In genomic region chr2:42110287-42110973, GRCh38 we compare ENCODE assay signal across 19 cellular contexts. TPM values are rescaled to one million over a fixed set of nuclear protein-coding genes. Genes with fewer than 3 reads are reported as not detected.
A peak's percentile ranks its signal among the peaks of the same experiment; 100 is the strongest.
DNase-seq lines count a peak whose midpoint lies in the region; ATAC-seq, FAIRE-seq and TF ChIP-seq lines count a peak whose summit lies in the region.
"Had no signal": no experiment of that assay in that cellular context is flagged by ENCODE, and none has a peak within 500 bp of the region (broad histone marks: within the 10 kb centered on the region; RNA-seq: fewer than 3 reads in every experiment).

No MANE protein-coding gene starts in this region.

- in situ Hi-C loops in ACHN (cut with HindIII; ENCODE audit: low pct_ligation_motif_present, low pct_unique_long_range_greater_than_20kb, low sequenced_read_pairs), result no loop called here

- H3F3A ChIP-seq in smooth muscle cell (ENCODE audit: low read depth), result no peaks in the 10 kb centered on the region

- no peak for TF ChIP-seq CTCF in astrocyte (IDR thresholded peaks at IDR 0.05; ENCODE audit: insufficient read depth, low read depth, low read length)
- TF ChIP-seq CTCF in smooth muscle cell (IDR thresholded peaks at IDR 0.05; ENCODE audit: borderline replicate concordance, insufficient read depth, poor library complexity, severe bottlenecking), result no peak

- no peaks in the 10 kb centered on the region for H3K27me3 ChIP-seq in astrocyte (ENCODE audit: insufficient read depth, low read length)
- no peaks in the 10 kb centered on the region for H3K27me3 ChIP-seq in smooth muscle cell (ENCODE audit: low read depth)
- H3K27me3 ChIP-seq: dorsolateral prefrontal cortex, pancreas, SJSA1 had no signal

- H3K27ac Mint-ChIP-seq in astrocyte (ENCODE audit: unreplicated experiment), result no peak overlapping the region
- H3K27ac Mint-ChIP-seq: activated CD4-positive, alpha-beta memory T cell treated with anti-CD3 and anti-CD28 coated beads for 36 hours; activated T-helper 17 cell treated with anti-CD3 and anti-CD28 coated beads, Interleukin-2, amount 50 U/mL, for 72 hours; CD8-positive, alpha-beta T cell had no signal

- WGBS in smooth muscle cell (ENCODE audit: low lambda C conversion rate), result 60% methylated on average over 9 of the region's 9 CpGs

- H3K4me2 ChIP-seq in astrocyte (ENCODE audit: low read length) (no peak overlapping the region), smooth muscle cell (no peak overlapping the region)

- H3K9me3 Mint-ChIP-seq in astrocyte (ENCODE audit: unreplicated experiment), result no peaks in the 10 kb centered on the region
- H3K9me3 Mint-ChIP-seq: activated CD4-positive, alpha-beta memory T cell treated with anti-CD3 and anti-CD28 coated beads for 36 hours; activated T-helper 17 cell treated with anti-CD3 and anti-CD28 coated beads, Interleukin-2, amount 50 U/mL, for 72 hours; CD8-positive, alpha-beta T cell had no signal

- H2AFZ ChIP-seq in astrocyte (ENCODE audit: low read depth, low read length) (peak overlapping the region; percentile 42), smooth muscle cell (ENCODE audit: low read depth) (peak overlapping the region; percentile 71)

- H3K4me1 ChIP-seq in astrocyte (ENCODE audit: insufficient read depth, low read length), result no peaks in the 10 kb centered on the region
- H3K4me1 ChIP-seq in smooth muscle cell (ENCODE audit: low read depth), result peaks cover 7% of the 10 kb centered on the region
- H3K4me1 ChIP-seq: pancreas, SJSA1 had no signal

- H3K9ac ChIP-seq in astrocyte (ENCODE audit: low read length), result no peak overlapping the region
- no peak overlapping the region for H3K9ac ChIP-seq in smooth muscle cell (ENCODE audit: low read depth)

- H3K79me2 ChIP-seq in astrocyte (ENCODE audit: insufficient read depth, low read length) (no peaks in the 10 kb centered on the region), smooth muscle cell (ENCODE audit: low read depth) (no peaks in the 10 kb centered on the region)

- H3K27me3 Mint-ChIP-seq in astrocyte (ENCODE audit: low read depth, unreplicated experiment), result no peaks in the 10 kb centered on the region
- H3K27me3 Mint-ChIP-seq: activated CD4-positive, alpha-beta memory T cell treated with anti-CD3 and anti-CD28 coated beads for 36 hours; activated T-helper 17 cell treated with anti-CD3 and anti-CD28 coated beads, Interleukin-2, amount 50 U/mL, for 72 hours had no signal

- H3K4me3 ChIP-seq in astrocyte (ENCODE audit: insufficient read depth, low read depth, low read length) (no peak overlapping the region), smooth muscle cell (no peak overlapping the region)
- H3K4me3 ChIP-seq: dorsolateral prefrontal cortex, mucosa of descending colon, pancreas, SJSA1 had no signal

- no peak for FAIRE-seq in astrocyte (lab: Jason Lieb, UNC)
- FAIRE-seq: pancreas had no signal

- ATAC-seq in HG03354 (IDR thresholded peaks at IDR 0.05; ENCODE audit: poor library complexity, severe bottlenecking, unreplicated experiment) (no peak), HG03342 (IDR thresholded peaks at IDR 0.05; ENCODE audit: unreplicated experiment) (no peak), GM21717 (IDR thresholded peaks at IDR 0.05; ENCODE audit: unreplicated experiment) (no peak)
- ATAC-seq: activated T-helper 17 cell treated with anti-CD3 and anti-CD28 coated beads, Interleukin-2, amount 50 U/mL, for 72 hours; CD8-positive, alpha-beta T cell; mucosa of descending colon had no signal

- H3K4me1 Mint-ChIP-seq in astrocyte (ENCODE audit: low read depth, unreplicated experiment), result peaks cover 2% of the 10 kb centered on the region

- H3K4me3 Mint-ChIP-seq in astrocyte (ENCODE audit: unreplicated experiment), result no peak overlapping the region
- H3K4me3 Mint-ChIP-seq: activated CD4-positive, alpha-beta memory T cell treated with anti-CD3 and anti-CD28 coated beads for 36 hours; activated T-helper 17 cell treated with anti-CD3 and anti-CD28 coated beads, Interleukin-2, amount 50 U/mL, for 72 hours; CD8-positive, alpha-beta T cell had no signal

- DNase-seq in EL, result peak; percentile 23
- DNase-seq in astrocyte (ENCODE audit: low read depth), result peak; percentile 61
- DNase-seq in iris pigment epithelial cell (ENCODE audit: low read depth), result peak; percentile 76
- DNase-seq in smooth muscle cell (lab: John Stamatoyannopoulos, UW; ENCODE audit: unreplicated experiment), result no peak
- DNase-seq in ACHN, result no peak
- DNase-seq: activated CD4-positive, alpha-beta memory T cell treated with anti-CD3 and anti-CD28 coated beads for 36 hours; aorta; CD8-positive, alpha-beta T cell; dorsolateral prefrontal cortex; foreskin melanocyte; mucosa of descending colon; NCI-H1048; pancreas; stimulated activated CD4-positive, alpha-beta T cell treated with anti-CD3 and anti-CD28 coated beads, Interleukin-15, amount 100 ng/mL, for 24 hours had no signal

- H3K27ac ChIP-seq in astrocyte (ENCODE audit: low read depth, low read length) (no peak overlapping the region), smooth muscle cell (ENCODE audit: low read depth) (no peak overlapping the region)
- H3K27ac ChIP-seq: pancreas, SJSA1 had no signal

- H3K36me3 ChIP-seq in astrocyte (ENCODE audit: insufficient read depth, low read length), result no peaks in the 10 kb centered on the region
- H3K36me3 ChIP-seq in smooth muscle cell (ENCODE audit: low read depth), result no peaks in the 10 kb centered on the region
- H3K36me3 ChIP-seq: pancreas, SJSA1 had no signal

- no peaks in the 10 kb centered on the region for H4K20me1 ChIP-seq in astrocyte (ENCODE audit: insufficient read depth, low read length)
- H4K20me1 ChIP-seq in smooth muscle cell (ENCODE audit: low read depth), result no peaks in the 10 kb centered on the region

- no peaks in the 10 kb centered on the region for H3K36me3 Mint-ChIP-seq in astrocyte (ENCODE audit: low read depth, unreplicated experiment)
- H3K36me3 Mint-ChIP-seq: activated CD4-positive, alpha-beta memory T cell treated with anti-CD3 and anti-CD28 coated beads for 36 hours; CD8-positive, alpha-beta T cell had no signal

- H3K9me3 ChIP-seq in astrocyte (ENCODE audit: insufficient read depth, low read depth, low read length), result no peaks in the 10 kb centered on the region
- H3K9me3 ChIP-seq in smooth muscle cell (replicated peaks; ENCODE audit: low read depth), result no peaks in the 10 kb centered on the region
- H3K9me3 ChIP-seq: mucosa of descending colon, pancreas, SJSA1 had no signal

RNA-seq across cellular contexts. Expression of gene EML4, which starts 58.7 kb away (rescaled TPM):
- total RNA-seq in astrocyte, result 68.2 and 71.9 TPM in 2 replicates
- total RNA-seq in smooth muscle cell, result 46.2 and 55.9 TPM in 2 replicates
- 33.6 and 39.9 TPM in 2 replicates for polyA plus RNA-seq in smooth muscle cell

Comparison
In these comparisons a context has a peak if more than half of its experiments do, and no peak if none do; other contexts are left out.
1. DNase-seq: peak in EL (single experiment), astrocyte (single experiment) and iris pigment epithelial cell (single experiment); none in smooth muscle cell (single experiment) and ACHN (single experiment).